32 cellular contexts compared by ENCODE assay signal in genomic region chr4:109041463-109041862, GRCh38.
A peak's percentile ranks its signal among the peaks of the same experiment; 100 is the strongest.
DNase-seq lines count a peak whose midpoint lies in the region; ATAC-seq, FAIRE-seq and TF ChIP-seq lines count a peak whose summit lies in the region.
"Had no signal": no experiment of that assay in that cellular context is flagged by ENCODE, and none has a peak within 500 bp of the region (broad histone marks: within the 10 kb centered on the region; RNA-seq: fewer than 3 reads in every experiment).

No MANE protein-coding gene starts in this region.

- H3K27me3 ChIP-seq in astrocyte (ENCODE audit: insufficient read depth, low read length): no peaks in the 10 kb centered on the region
- no peaks in the 10 kb centered on the region for H3K27me3 ChIP-seq in gastroesophageal sphincter
- H3K27me3 ChIP-seq: ascending aorta, heart left ventricle, neural progenitor cell, upper lobe of left lung had no signal

- TF ChIP-seq CTCF in astrocyte (IDR thresholded peaks at IDR 0.05; ENCODE audit: insufficient read depth, low read depth, low read length): no peak
- TF ChIP-seq CTCF in fibroblast of pulmonary artery (IDR thresholded peaks at IDR 0.05; ENCODE audit: low read length, missing control alignments): no peak
- no peak for TF ChIP-seq CTCF in osteocyte (IDR thresholded peaks at IDR 0.05)
- no peak for TF ChIP-seq CTCF in gastroesophageal sphincter (IDR thresholded peaks at IDR 0.05)

- peaks cover 5% of the 10 kb centered on the region for H3K4me1 ChIP-seq in astrocyte (ENCODE audit: insufficient read depth, low read length)
- H3K4me1 ChIP-seq in gastroesophageal sphincter: no peaks in the 10 kb centered on the region
- H3K4me1 ChIP-seq: ascending aorta, neural progenitor cell, upper lobe of left lung had no signal

- DNase-seq in HS-27A (ENCODE audit: low read depth): peak; percentile 83
- DNase-seq in astrocyte (ENCODE audit: low read depth): peak; percentile 82
- DNase-seq in fibroblast of pulmonary artery (ENCODE audit: low read depth): peak; percentile 26
- no peak for DNase-seq in osteocyte (ENCODE audit: extremely low spot score, unreplicated experiment)
- DNase-seq in NCI-H1436 (lab: John Stamatoyannopoulos, UW): no peak
- DNase-seq: activated CD4-positive, alpha-beta memory T cell treated with anti-CD3 and anti-CD28 coated beads, Interleukin-2, amount 10 ng/mL, durations not matched to agents 7 days and 5 days; activated CD8-positive, alpha-beta memory T cell treated with anti-CD3 and anti-CD28 coated beads, Interleukin-2, amount 50 U/mL, for 48 hours; activated naive CD4-positive, alpha-beta T cell treated with anti-CD3 and anti-CD28 coated beads, Interleukin-2, amount 10 ng/mL, durations not matched to agents 7 days and 5 days; C1 segment of cervical spinal cord; cerebellar nuclear complex; COR-L47; DMS53; dorsolateral prefrontal cortex; GF-D8; heart left ventricle; MM.1S; NCI-H1417; NCI-H2107; NCI-H446 treated with DMSO at 0.1 percent for 48 hours; SK-N-SH; stimulated activated CD4-positive, alpha-beta T cell treated with anti-CD3 and anti-CD28 coated beads, Interleukin-4, amount 100 ng/mL, for 4 hours; stimulated activated naive B cell treated with anti-CD40 and anti-IgM and Interleukin-4, amounts not matched to agents 10 μg/mL and 1 μg/mL and 100 μg/mL, for 72 hours; upper lobe of left lung had no signal

- H3K27me3 Mint-ChIP-seq in astrocyte (ENCODE audit: low read depth, unreplicated experiment): no peaks in the 10 kb centered on the region
- H3K27me3 Mint-ChIP-seq in osteocyte (ENCODE audit: unreplicated experiment): no peaks in the 10 kb centered on the region
- H3K27me3 Mint-ChIP-seq: stimulated activated naive B cell treated with anti-CD40 and anti-IgM and Interleukin-4, amounts not matched to agents 10 μg/mL and 1 μg/mL and 100 μg/mL, for 72 hours had no signal

- H3K9ac ChIP-seq in astrocyte (ENCODE audit: low read length): no peak overlapping the region
- H3K9ac ChIP-seq: neural progenitor cell, SK-N-SH had no signal

- no peak overlapping the region for H3K4me3 ChIP-seq in astrocyte (ENCODE audit: insufficient read depth, low read depth, low read length)
- no peak overlapping the region for H3K4me3 ChIP-seq in fibroblast of pulmonary artery (replicated peaks; ENCODE audit: low read depth, low read length)
- no peak overlapping the region for H3K4me3 ChIP-seq in gastroesophageal sphincter
- H3K4me3 ChIP-seq: ascending aorta, dorsolateral prefrontal cortex, GM23338, heart left ventricle, neural progenitor cell, upper lobe of left lung had no signal

- WGBS in gastroesophageal sphincter (ENCODE audit: low coverage in 1 of 2), 2 donors: 71 to 91% methylated on average over 1 of the region's 1 CpG

- peak overlapping the region; percentile 29 for H3K4me2 ChIP-seq in astrocyte (ENCODE audit: low read length)
- H3K4me2 ChIP-seq: GM23338, neural progenitor cell, SK-N-SH had no signal

- H3K4me3 Mint-ChIP-seq in astrocyte (ENCODE audit: unreplicated experiment) (peak overlapping the region; percentile 10), osteocyte (ENCODE audit: unreplicated experiment) (no peak overlapping the region)
- H3K4me3 Mint-ChIP-seq: activated CD4-positive, alpha-beta memory T cell treated with anti-CD3 and anti-CD28 coated beads, Interleukin-2, amount 10 ng/mL, durations not matched to agents 7 days and 5 days; activated naive CD4-positive, alpha-beta T cell treated with anti-CD3 and anti-CD28 coated beads, Interleukin-2, amount 10 ng/mL, durations not matched to agents 7 days and 5 days; GM23338; neural progenitor cell; stimulated activated naive B cell treated with anti-CD40 and anti-IgM and Interleukin-4, amounts not matched to agents 10 μg/mL and 1 μg/mL and 100 μg/mL, for 72 hours; T-helper 1 cell treated with Interleukin-12 subunit alpha and Interleukin-12 subunit beta and Interleukin-4 antibody, amounts not matched to agents 30 μg/mL and 1 μg/mL, for 36 hours had no signal

- no peaks in the 10 kb centered on the region for H3K79me2 ChIP-seq in astrocyte (ENCODE audit: insufficient read depth, low read length)

- H3K27ac ChIP-seq in astrocyte (ENCODE audit: low read depth, low read length): no peak overlapping the region
- no peak overlapping the region for H3K27ac ChIP-seq in gastroesophageal sphincter
- H3K27ac ChIP-seq: ascending aorta, dorsolateral prefrontal cortex, heart left ventricle, neural progenitor cell, upper lobe of left lung had no signal

- ATAC-seq in gastroesophageal sphincter: no peak
- no peak for ATAC-seq in HG03108 (IDR thresholded peaks at IDR 0.05; ENCODE audit: unreplicated experiment)
- ATAC-seq: activated CD4-positive, CD25-positive, alpha-beta regulatory T cell treated with anti-CD3 and anti-CD28 coated beads, Interleukin-2, amount 50 U/mL, for 24 hours; GM23338; heart left ventricle; sciatic nerve; stimulated activated naive B cell treated with anti-CD40 and anti-IgM and Interleukin-4, amounts not matched to agents 10 μg/mL and 1 μg/mL and 100 μg/mL, for 72 hours had no signal

- no peak overlapping the region for H2AFZ ChIP-seq in astrocyte (ENCODE audit: low read depth, low read length)
- H2AFZ ChIP-seq: GM23338, neural progenitor cell had no signal

- H3K9me3 Mint-ChIP-seq in astrocyte (ENCODE audit: unreplicated experiment) (peaks cover 3% of the 10 kb centered on the region), osteocyte (ENCODE audit: unreplicated experiment) (peaks cover 8% of the 10 kb centered on the region)
- H3K9me3 Mint-ChIP-seq: activated CD4-positive, alpha-beta memory T cell treated with anti-CD3 and anti-CD28 coated beads, Interleukin-2, amount 10 ng/mL, durations not matched to agents 7 days and 5 days; activated naive CD4-positive, alpha-beta T cell treated with anti-CD3 and anti-CD28 coated beads, Interleukin-2, amount 10 ng/mL, durations not matched to agents 7 days and 5 days; GM23338 had no signal

- H3K27ac Mint-ChIP-seq in astrocyte (ENCODE audit: unreplicated experiment) (peak overlapping the region; percentile 97), osteocyte (ENCODE audit: unreplicated experiment) (peak overlapping the region; percentile 62)
- H3K27ac Mint-ChIP-seq: activated CD4-positive, alpha-beta memory T cell treated with anti-CD3 and anti-CD28 coated beads, Interleukin-2, amount 10 ng/mL, durations not matched to agents 7 days and 5 days; activated naive CD4-positive, alpha-beta T cell treated with anti-CD3 and anti-CD28 coated beads, Interleukin-2, amount 10 ng/mL, durations not matched to agents 7 days and 5 days; GM23338; neural progenitor cell; stimulated activated naive B cell treated with anti-CD40 and anti-IgM and Interleukin-4, amounts not matched to agents 10 μg/mL and 1 μg/mL and 100 μg/mL, for 72 hours; T-helper 1 cell treated with Interleukin-12 subunit alpha and Interleukin-12 subunit beta and Interleukin-4 antibody, amounts not matched to agents 30 μg/mL and 1 μg/mL, for 36 hours had no signal

- FAIRE-seq in astrocyte (lab: Jason Lieb, UNC): no peak
- FAIRE-seq: GM18507 had no signal

- no peaks in the 10 kb centered on the region for H3K9me3 ChIP-seq in astrocyte (ENCODE audit: insufficient read depth, low read depth, low read length)
- no peaks in the 10 kb centered on the region for H3K9me3 ChIP-seq in gastroesophageal sphincter
- H3K9me3 ChIP-seq: ascending aorta, SK-N-SH, upper lobe of left lung had no signal

- no peaks in the 10 kb centered on the region for H3K36me3 Mint-ChIP-seq in astrocyte (ENCODE audit: low read depth, unreplicated experiment)
- H3K36me3 Mint-ChIP-seq in osteocyte (ENCODE audit: unreplicated experiment): no peaks in the 10 kb centered on the region
- H3K36me3 Mint-ChIP-seq: activated naive CD4-positive, alpha-beta T cell treated with anti-CD3 and anti-CD28 coated beads, Interleukin-2, amount 10 ng/mL, durations not matched to agents 7 days and 5 days; neural progenitor cell; stimulated activated naive B cell treated with anti-CD40 and anti-IgM and Interleukin-4, amounts not matched to agents 10 μg/mL and 1 μg/mL and 100 μg/mL, for 72 hours had no signal

- no peaks in the 10 kb centered on the region for H4K20me1 ChIP-seq in astrocyte (ENCODE audit: insufficient read depth, low read length)

- TF ChIP-seq POLR2A in gastroesophageal sphincter (IDR thresholded peaks at IDR 0.05): no peak

- TF ChIP-seq EP300 in gastroesophageal sphincter (IDR thresholded peaks at IDR 0.05): no peak

- H3K36me3 ChIP-seq in astrocyte (ENCODE audit: insufficient read depth, low read length) (no peaks in the 10 kb centered on the region), gastroesophageal sphincter (no peaks in the 10 kb centered on the region)
- H3K36me3 ChIP-seq: ascending aorta, heart left ventricle, neural progenitor cell, upper lobe of left lung had no signal

- H3K4me1 Mint-ChIP-seq in astrocyte (ENCODE audit: low read depth, unreplicated experiment): peaks cover 28% of the 10 kb centered on the region
- peaks cover 14% of the 10 kb centered on the region for H3K4me1 Mint-ChIP-seq in osteocyte (ENCODE audit: unreplicated experiment)
- H3K4me1 Mint-ChIP-seq: activated CD4-positive, alpha-beta memory T cell treated with anti-CD3 and anti-CD28 coated beads, Interleukin-2, amount 10 ng/mL, durations not matched to agents 7 days and 5 days; GM23338; stimulated activated naive B cell treated with anti-CD40 and anti-IgM and Interleukin-4, amounts not matched to agents 10 μg/mL and 1 μg/mL and 100 μg/mL, for 72 hours had no signal

Comparison
In these comparisons a context has a peak if more than half of its experiments do, and no peak if none do; other contexts are left out.
1. DNase-seq: peak in HS-27A (single experiment), astrocyte (single experiment) and fibroblast of pulmonary artery (single experiment); none in osteocyte (single experiment) and NCI-H1436 (single experiment).